8 cellular contexts compared by ENCODE assay signal in the genomic region with DNA sequence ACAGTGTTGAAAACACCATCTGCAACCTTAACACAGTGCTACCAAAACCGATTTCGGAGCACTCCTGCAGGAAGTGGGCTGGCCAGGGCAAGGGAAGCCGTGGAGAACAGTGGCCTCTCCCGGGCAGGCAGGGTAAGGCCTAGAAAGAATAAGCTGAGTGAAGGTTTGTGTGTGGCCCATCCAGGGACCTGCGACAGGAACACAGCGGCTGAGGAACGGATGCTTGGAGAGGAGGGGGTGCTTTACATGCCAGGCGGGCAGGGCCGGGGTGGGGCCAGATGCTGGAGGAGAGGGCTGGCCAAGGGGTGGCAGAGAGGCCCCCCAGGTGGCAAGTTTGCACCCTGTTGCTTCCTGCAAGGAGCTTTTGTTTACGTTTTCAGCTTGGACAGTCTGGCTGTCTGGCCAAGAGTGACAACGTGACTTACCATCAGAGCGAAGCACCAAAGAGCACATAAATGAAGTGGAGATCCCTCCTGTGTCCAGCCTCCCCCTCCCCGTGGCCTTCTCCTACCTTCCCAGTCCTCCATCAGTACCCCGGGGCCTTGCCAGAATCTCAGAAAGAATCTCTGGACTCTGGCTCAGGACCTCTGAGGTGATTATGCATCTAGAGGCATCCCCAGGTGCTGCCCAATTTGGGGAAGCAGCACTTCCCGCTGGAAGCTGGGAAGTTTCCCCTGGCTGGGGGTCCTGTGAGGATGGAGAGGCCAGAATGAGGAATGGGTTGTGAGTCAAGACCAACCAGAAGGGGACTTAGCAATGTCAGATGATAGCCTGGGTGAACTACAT.
A peak's percentile ranks its signal among the peaks of the same experiment; 100 is the strongest.
DNase-seq lines count a peak whose midpoint lies in the region; ATAC-seq and TF ChIP-seq lines count a peak whose summit lies in the region.

No MANE protein-coding gene starts in this region.

- H3K27me3 ChIP-seq in CD4-positive, CD25-positive, alpha-beta regulatory T cell (ENCODE audit: control insufficient read depth, insufficient read depth, low read length) = no peaks in the 10 kb centered on the region
- H3K27me3 ChIP-seq in HUES64 (ENCODE audit: insufficient read depth, low read length) (no peaks in the 10 kb centered on the region), Peyer's patch (no peaks in the 10 kb centered on the region)

- WGBS in HUES64 = 21% methylated on average over 15 of the region's 15 CpGs

- peak; percentile 44 to 87 (median 65) for DNase-seq in CD4-positive, CD25-positive, alpha-beta regulatory T cell
- peak; percentile 71 to 90 (median 74) for DNase-seq in Peyer's patch
- DNase-seq in activated T-helper 2 cell treated with anti-CD3 and anti-CD28 coated beads, Interferon-gamma antibody, Interleukin-2, Interleukin-4, amounts not matched to agents 10 μg/mL and 5 μg/mL and 100 μg/mL, durations not matched to agents 14 hours and 24 hours and 36 hours (ENCODE audit: low spot score) = peak; percentile 65
- peak; percentile 77 for DNase-seq in fibroblast of villous mesenchyme (ENCODE audit: low read depth)
- peak; percentile 53 for DNase-seq in neural crest cell (ENCODE audit: low read depth, low spot score)

- peaks cover 0 to 3% (median 0%) of the 10 kb centered on the region in 7 donors for H3K9me3 Mint-ChIP-seq in CD4-positive, CD25-positive, alpha-beta regulatory T cell
- H3K9me3 Mint-ChIP-seq in activated T-helper 2 cell treated with anti-CD3 and anti-CD28 coated beads, Interferon-gamma antibody, Interleukin-2, Interleukin-4, amounts not matched to agents 10 μg/mL and 5 μg/mL and 100 μg/mL, durations not matched to agents 14 hours and 24 hours and 36 hours = no peaks in the 10 kb centered on the region
- H3K9me3 Mint-ChIP-seq in neural crest cell = no peaks in the 10 kb centered on the region

- peak overlapping the region; percentile 80 to 93 (median 92) for H3K27ac Mint-ChIP-seq in CD4-positive, CD25-positive, alpha-beta regulatory T cell
- H3K27ac Mint-ChIP-seq in activated T-helper 2 cell treated with anti-CD3 and anti-CD28 coated beads, Interferon-gamma antibody, Interleukin-2, Interleukin-4, amounts not matched to agents 10 μg/mL and 5 μg/mL and 100 μg/mL, durations not matched to agents 14 hours and 24 hours and 36 hours = peak overlapping the region; percentile 93
- H3K27ac Mint-ChIP-seq in neural crest cell (ENCODE audit: unreplicated experiment) = no peak overlapping the region

- peak overlapping the region; percentile 76 to 94 (median 86) for H3K4me3 Mint-ChIP-seq in CD4-positive, CD25-positive, alpha-beta regulatory T cell
- H3K4me3 Mint-ChIP-seq in activated T-helper 2 cell treated with anti-CD3 and anti-CD28 coated beads, Interferon-gamma antibody, Interleukin-2, Interleukin-4, amounts not matched to agents 10 μg/mL and 5 μg/mL and 100 μg/mL, durations not matched to agents 14 hours and 24 hours and 36 hours (ENCODE audit: low read depth) = peak overlapping the region; percentile 93
- peak overlapping the region; percentile 93 for H3K4me3 Mint-ChIP-seq in neural crest cell

- H3K9me3 ChIP-seq in CD4-positive, CD25-positive, alpha-beta regulatory T cell (ENCODE audit: control insufficient read depth in 2 of 2, low read length in 2 of 2) = no peaks in the 10 kb centered on the region
- H3K9me3 ChIP-seq in HUES64 (ENCODE audit: insufficient read depth, low read depth, low read length) (no peaks in the 10 kb centered on the region), Peyer's patch (no peaks in the 10 kb centered on the region)

- H3K36me3 Mint-ChIP-seq in CD4-positive, CD25-positive, alpha-beta regulatory T cell = no peaks in the 10 kb centered on the region
- H3K36me3 Mint-ChIP-seq in activated T-helper 2 cell treated with anti-CD3 and anti-CD28 coated beads, Interferon-gamma antibody, Interleukin-2, Interleukin-4, amounts not matched to agents 10 μg/mL and 5 μg/mL and 100 μg/mL, durations not matched to agents 14 hours and 24 hours and 36 hours (ENCODE audit: low read depth) = no peaks in the 10 kb centered on the region
- H3K36me3 Mint-ChIP-seq in neural crest cell (ENCODE audit: low read depth) = no peaks in the 10 kb centered on the region

- TF ChIP-seq CTCF in Peyer's patch (IDR thresholded peaks at IDR 0.05) = peak; percentile 32 to 82 (median 66)
- peak; percentile 89 for TF ChIP-seq CTCF in fibroblast of villous mesenchyme (IDR thresholded peaks at IDR 0.05; ENCODE audit: insufficient read depth, low read depth, low read length)
- TF ChIP-seq CTCF in neural crest cell (conservative IDR thresholded peaks at IDR 0.05) = peak; percentile 84

- H3K4me1 Mint-ChIP-seq in CD4-positive, CD25-positive, alpha-beta regulatory T cell = peaks cover 8 to 69% (median 28%) of the 10 kb centered on the region in 4 donors
- peaks cover 37% of the 10 kb centered on the region for H3K4me1 Mint-ChIP-seq in activated T-helper 2 cell treated with anti-CD3 and anti-CD28 coated beads, Interferon-gamma antibody, Interleukin-2, Interleukin-4, amounts not matched to agents 10 μg/mL and 5 μg/mL and 100 μg/mL, durations not matched to agents 14 hours and 24 hours and 36 hours (ENCODE audit: low read depth)
- peaks cover 49% of the 10 kb centered on the region for H3K4me1 Mint-ChIP-seq in neural crest cell

- no peak for TF ChIP-seq POLR2A in Peyer's patch (IDR thresholded peaks at IDR 0.05)

- intact Hi-C loops in activated T-helper 2 cell treated with anti-CD3 and anti-CD28 coated beads, Interferon-gamma antibody, Interleukin-2, Interleukin-4, amounts not matched to agents 10 μg/mL and 5 μg/mL and 100 μg/mL, durations not matched to agents 14 hours and 24 hours and 36 hours (cut with micrococcal nuclease) = no loop called here

- H3K4me3 ChIP-seq in CD4-positive, CD25-positive, alpha-beta regulatory T cell (ENCODE audit: low read depth, low read length) = peak overlapping the region; percentile 55
- H3K4me3 ChIP-seq in HUES64 (ENCODE audit: low read length) (peak overlapping the region; percentile 73), Peyer's patch (peak overlapping the region in 3 of 4 donors; percentile 57 to 70 (median 61)), fibroblast of villous mesenchyme (ENCODE audit: low read depth, low read length) (no peak overlapping the region)

- H3K9ac ChIP-seq in HUES64 (ENCODE audit: low read depth, low read length) = peak overlapping the region; percentile 46; the same call in 1 of the 2 replicates

- H3K4me1 ChIP-seq in CD4-positive, CD25-positive, alpha-beta regulatory T cell (ENCODE audit: control insufficient read depth, insufficient read depth, low read length, poor library complexity, severe bottlenecking) = peaks cover 28% of the 10 kb centered on the region
- H3K4me1 ChIP-seq in HUES64 (ENCODE audit: insufficient read depth, low read length) = peaks cover 49% of the 10 kb centered on the region
- H3K4me1 ChIP-seq in Peyer's patch = peaks cover 5 to 18% (median 6%) of the 10 kb centered on the region in 4 donors

- peak overlapping the region; percentile 25 for H3K27ac ChIP-seq in CD4-positive, CD25-positive, alpha-beta regulatory T cell (ENCODE audit: insufficient read depth, low read length, poor library complexity, severe bottlenecking)
- peak overlapping the region; percentile 74; the same call in 1 of the 2 replicates for H3K27ac ChIP-seq in HUES64 (ENCODE audit: low read depth, low read length)
- H3K27ac ChIP-seq in Peyer's patch = peak overlapping the region; percentile 76 to 88 (median 82)
- peak overlapping the region; percentile 100 for H3K27ac ChIP-seq in temporal lobe (ENCODE audit: low read depth, low read length)

- H3K36me3 ChIP-seq in CD4-positive, CD25-positive, alpha-beta regulatory T cell (ENCODE audit: control insufficient read depth, insufficient read depth, low read length) = no peaks in the 10 kb centered on the region
- H3K36me3 ChIP-seq in HUES64 (ENCODE audit: insufficient read depth, low read length) = no peaks in the 10 kb centered on the region
- no peaks in the 10 kb centered on the region for H3K36me3 ChIP-seq in Peyer's patch

- ATAC-seq in CD4-positive, CD25-positive, alpha-beta regulatory T cell (ENCODE audit: low read depth in 2 of 2) = peak; percentile 78 to 81
- ATAC-seq in GM19468 (IDR thresholded peaks at IDR 0.05; ENCODE audit: extremely low read depth, unreplicated experiment) = peak; percentile 21

- peaks cover 11% of the 10 kb centered on the region for H3K27me3 Mint-ChIP-seq in CD4-positive, CD25-positive, alpha-beta regulatory T cell
- H3K27me3 Mint-ChIP-seq in activated T-helper 2 cell treated with anti-CD3 and anti-CD28 coated beads, Interferon-gamma antibody, Interleukin-2, Interleukin-4, amounts not matched to agents 10 μg/mL and 5 μg/mL and 100 μg/mL, durations not matched to agents 14 hours and 24 hours and 36 hours (ENCODE audit: low read depth) = no peaks in the 10 kb centered on the region
- H3K27me3 Mint-ChIP-seq in neural crest cell (ENCODE audit: low read depth) = peaks cover 4% of the 10 kb centered on the region

Comparison
In these comparisons a context has a peak if more than half of its experiments do, and no peak if none do; other contexts are left out.
1. H3K27ac ChIP-seq: peak in every context shown above with its lines; median percentile 100 in temporal lobe; 82 in Peyer's patch; 74 in HUES64; 25 in CD4-positive, CD25-positive, alpha-beta regulatory T cell.